In genomic region chr20:38658879-38659612, GRCh38 we compare ENCODE assay signal across 8 cellular contexts. TPM values are rescaled to one million over a fixed set of nuclear protein-coding genes. Genes with fewer than 3 reads are reported as not detected.
DNase-seq lines count a peak whose midpoint lies in the region; ATAC-seq, FAIRE-seq and TF ChIP-seq lines count a peak whose summit lies in the region.

No MANE protein-coding gene starts in this region.

- H3K9me3 Mint-ChIP-seq in T-cell: no peaks in the 10 kb centered on the region
- no peaks in the 10 kb centered on the region for H3K9me3 Mint-ChIP-seq in chondrocyte (ENCODE audit: low read depth)

- no peaks in the 10 kb centered on the region for H3K79me1 ChIP-seq in mesendoderm (ENCODE audit: low read length)

- no peak overlapping the region for H3K23ac ChIP-seq in mesendoderm (ENCODE audit: low read length)

- no CpG with 5 or more reads among the region's 10 CpGs for WGBS in mesendoderm (ENCODE audit: extremely low coverage, insufficient coverage, low lambda C conversion rate)

- DNase-seq in ELF-1 (ENCODE audit: low read depth, low spot score) (peak; percentile 62), HTR-8/SVneo (ENCODE audit: insufficient read length, low spot score) (peak; percentile 78), T-cell (peak in 19 of 34 experiments; percentile 10 to 35 (median 21)), chondrocyte (ENCODE audit: low spot score) (peak; percentile 43), mesendoderm (peak; percentile 86)

- H4K5ac ChIP-seq in mesendoderm (ENCODE audit: low read length): no peak overlapping the region

- no peak overlapping the region for H3K27ac ChIP-seq in mesendoderm (ENCODE audit: low read depth, low read length)

- H3K36me3 Mint-ChIP-seq in T-cell (no peaks in the 10 kb centered on the region), chondrocyte (ENCODE audit: low read depth) (no peaks in the 10 kb centered on the region)

- H3K79me2 ChIP-seq in mesendoderm (ENCODE audit: control insufficient read depth, insufficient read depth, low read length): no peaks in the 10 kb centered on the region

- no peak overlapping the region for H2AK5ac ChIP-seq in mesendoderm (ENCODE audit: low read length)

- peak; percentile 71 to 83 (median 74) for ATAC-seq in T-cell (replicated peaks in 1 of 4)
- no peak for ATAC-seq in GM21786 (IDR thresholded peaks at IDR 0.05; ENCODE audit: unreplicated experiment)
- ATAC-seq in GM19023 (IDR thresholded peaks at IDR 0.05; ENCODE audit: unreplicated experiment): no peak
- ATAC-seq in GM21526 (IDR thresholded peaks at IDR 0.05; ENCODE audit: low FRiP score, unreplicated experiment): no peak

- no peak overlapping the region for H3K9ac ChIP-seq in mesendoderm (ENCODE audit: low read length)

- no peak overlapping the region for H2BK5ac ChIP-seq in mesendoderm (ENCODE audit: low read length)

- no peaks in the 10 kb centered on the region for H3K4me1 ChIP-seq in mesendoderm (ENCODE audit: control insufficient read depth, low read depth, low read length)

- no peaks in the 10 kb centered on the region for H3K4me1 Mint-ChIP-seq in T-cell
- H3K4me1 Mint-ChIP-seq in chondrocyte (ENCODE audit: low read depth): no peaks in the 10 kb centered on the region

- H3K4ac ChIP-seq in mesendoderm (ENCODE audit: low read depth, low read length): no peak overlapping the region

- H3K4me3 Mint-ChIP-seq in T-cell (no peak overlapping the region), chondrocyte (ENCODE audit: unreplicated experiment) (no peak overlapping the region)

- no peak overlapping the region for H4K8ac ChIP-seq in mesendoderm (ENCODE audit: low read depth, low read length)

- H3K27ac Mint-ChIP-seq in T-cell (no peak overlapping the region), chondrocyte (ENCODE audit: unreplicated experiment) (no peak overlapping the region)

- no peaks in the 10 kb centered on the region for H3K27me3 ChIP-seq in mesendoderm (ENCODE audit: insufficient read depth, low read length, poor library complexity)

- H3K56ac ChIP-seq in mesendoderm (ENCODE audit: low read length): no peak overlapping the region

- H3K36me3 ChIP-seq in mesendoderm (ENCODE audit: control insufficient read depth, insufficient read depth, low read length): no peaks in the 10 kb centered on the region

- H2BK120ac ChIP-seq in mesendoderm (ENCODE audit: low read depth, low read length): no peak overlapping the region

- no peak overlapping the region for H3K4me2 ChIP-seq in mesendoderm (ENCODE audit: low read length)

- POLR2A ChIA-PET in T-cell (lab: Charles Lee): no interaction called here

- no peak overlapping the region for H2BK15ac ChIP-seq in mesendoderm (replicated peaks; ENCODE audit: low read depth)

- no peak overlapping the region for H3K4me3 ChIP-seq in mesendoderm (ENCODE audit: low read length)

- CTCF ChIA-PET in T-cell (lab: Charles Lee): interaction anchor here (0.5 to 1.3 kb wide), 6 partner anchors 8 to 234 kb away, joined by 3 to 4 read pairs (median 3); no protein-coding TSS in a partner anchor

- no peak overlapping the region for H3K18ac ChIP-seq in mesendoderm (ENCODE audit: low read length)

- peak; percentile 76 for TF ChIP-seq CTCF in chondrocyte (IDR thresholded peaks at IDR 0.05)

- peak; percentile 89 for FAIRE-seq in HTR-8/SVneo (lab: Jason Lieb, UNC)

- H3K27me3 Mint-ChIP-seq in T-cell: peaks cover 37 to 61% of the 10 kb centered on the region in 2 donors
- H3K27me3 Mint-ChIP-seq in chondrocyte (ENCODE audit: low read depth): peaks cover 59% of the 10 kb centered on the region

RNA-seq across cellular contexts. Expression of gene ARHGAP40, which starts 57.4 kb away (rescaled TPM):
- total RNA-seq in T-cell (under 1 TPM in 1 of 5 donors, not detected in 4; 0.28 TPM), chondrocyte (not detected in 3 replicates)
- polyA plus RNA-seq in mesendoderm (2013, experiment 1 of 2): 12.3 TPM
- 13.1 TPM for polyA plus RNA-seq in mesendoderm (2013, experiment 2 of 2)

Comparison
In these comparisons a context has a peak if more than half of its experiments do, and no peak if none do; other contexts are left out.
1. DNase-seq: peak in every context shown above with its lines; median percentile 86 in mesendoderm; 78 in HTR-8/SVneo; 62 in ELF-1; 43 in chondrocyte; 21 in T-cell.
2. ATAC-seq: peak in T-cell (4 of 4); none in GM21786 (single experiment), GM19023 (single experiment) and GM21526 (single experiment).